23 cellular contexts compared by ENCODE assay signal in genomic region chr5:132019337-132019736, GRCh38. TPM values are rescaled to one million over a fixed set of nuclear protein-coding genes. Genes with fewer than 3 reads are reported as not detected.
A peak's percentile ranks its signal among the peaks of the same experiment; 100 is the strongest.
DNase-seq lines count a peak whose midpoint lies in the region; ATAC-seq, FAIRE-seq and TF ChIP-seq lines count a peak whose summit lies in the region.
"Had no signal": no experiment of that assay in that cellular context is flagged by ENCODE, and none has a peak within 500 bp of the region (broad histone marks: within the 10 kb centered on the region; RNA-seq: fewer than 3 reads in every experiment).

No MANE protein-coding gene starts in this region.

- H3K4me1 ChIP-seq in OCI-LY3 (ENCODE audit: low read length) (peaks cover 33% of the 10 kb centered on the region), esophagus muscularis mucosa (no peaks in the 10 kb centered on the region)
- H3K4me1 ChIP-seq: left ventricle myocardium inferior, tibial artery had no signal

- peak overlapping the region; percentile 48 for H3K4me2 ChIP-seq in OCI-LY3 (ENCODE audit: low read length)

- no peak for FAIRE-seq in GM12892 (lab: Jason Lieb, UNC)
- FAIRE-seq: A204.1, K562 had no signal

- intact Hi-C loops in activated CD4-positive, alpha-beta T cell treated with anti-CD3 and anti-CD28 coated beads, Interleukin-2, amount 10 ng/mL, durations not matched to agents 24 days and 14 days (cut with micrococcal nuclease), result loop anchor here (1.0 kb wide), 1 partner anchor 11 kb away; no protein-coding TSS in a partner anchor
- intact Hi-C loops in esophagus muscularis mucosa (cut with DNase I), result no loop called here

- H3K36me3 ChIP-seq in OCI-LY3 (replicated peaks; ENCODE audit: low read depth, low read length), result no peaks in the 10 kb centered on the region
- H3K36me3 ChIP-seq in esophagus muscularis mucosa, result no peaks in the 10 kb centered on the region
- H3K36me3 ChIP-seq: left ventricle myocardium inferior, tibial artery had no signal

- peaks cover 81% of the 10 kb centered on the region for H3K27me3 ChIP-seq in OCI-LY3 (ENCODE audit: low read depth, low read length)
- peaks cover 0 to 19% (median 5%) of the 10 kb centered on the region in 4 donors for H3K27me3 ChIP-seq in esophagus muscularis mucosa

- no peak overlapping the region for H2AFZ ChIP-seq in OCI-LY3 (ENCODE audit: low read depth, low read length)

- ATAC-seq in GM18867 (IDR thresholded peaks at IDR 0.05; ENCODE audit: unreplicated experiment), result peak; percentile 39
- ATAC-seq: Right ventricle myocardium inferior had no signal

- no peak overlapping the region for H3K9ac ChIP-seq in OCI-LY3 (ENCODE audit: low read length)

- peak overlapping the region; percentile 51 for H3K4me3 Mint-ChIP-seq in activated CD4-positive, alpha-beta T cell treated with anti-CD3 and anti-CD28 coated beads, Interleukin-2, amount 10 ng/mL, durations not matched to agents 24 days and 14 days
- H3K4me3 Mint-ChIP-seq: CD14-positive monocyte had no signal

- peaks cover 47% of the 10 kb centered on the region for H3K27me3 Mint-ChIP-seq in activated CD4-positive, alpha-beta T cell treated with anti-CD3 and anti-CD28 coated beads, Interleukin-2, amount 10 ng/mL, durations not matched to agents 24 days and 14 days

- no peak for TF ChIP-seq CTCF in OCI-LY3 (IDR thresholded peaks at IDR 0.05; ENCODE audit: low read depth, low read length)
- no peak for TF ChIP-seq CTCF in esophagus muscularis mucosa (IDR thresholded peaks at IDR 0.05)

- peak overlapping the region; percentile 50 for H3K27ac Mint-ChIP-seq in activated CD4-positive, alpha-beta T cell treated with anti-CD3 and anti-CD28 coated beads, Interleukin-2, amount 10 ng/mL, durations not matched to agents 24 days and 14 days
- H3K27ac Mint-ChIP-seq: CD14-positive monocyte had no signal

- no peaks in the 10 kb centered on the region for H3K79me2 ChIP-seq in OCI-LY3 (ENCODE audit: low read length)

- H3K4me3 ChIP-seq in OCI-LY3 (ENCODE audit: low read length), result no peak overlapping the region
- no peak overlapping the region for H3K4me3 ChIP-seq in esophagus muscularis mucosa
- H3K4me3 ChIP-seq: K562, left ventricle myocardium inferior, tibial artery had no signal

- peak; percentile 69 for DNase-seq in activated CD4-positive, alpha-beta T cell treated with anti-CD3 and anti-CD28 coated beads, Interleukin-2, amount 10 ng/mL, durations not matched to agents 24 days and 14 days
- no peak for DNase-seq in activated CD4-positive, alpha-beta T cell treated with anti-CD3 and anti-CD28 coated beads for 4 hours
- DNase-seq in esophagus muscularis mucosa (ENCODE audit: extremely low spot score) (peak; percentile 45), Ammon's horn (ENCODE audit: low spot score) (no peak), hypothalamus (lab: John Stamatoyannopoulos, UW) (no peak), GM12892 (ENCODE audit: insufficient read length) (no peak)
- DNase-seq: activated CD4-positive, CD25-positive, alpha-beta regulatory T cell treated with anti-CD3 and anti-CD28 coated beads, Interleukin-2, amount 50 U/mL, for 72 hours; cerebellar nuclear complex; DND-41; foreskin fibroblast; left ventricle myocardium inferior; NCI-H1092; NCI-H2171 treated with DMSO at 0.1 percent for 48 hours; NK-92 treated with Interleukin-12 subunit alpha and Interleukin-12 subunit beta, amount 100 ng/mL, for 24 hours; T-helper 9 cell; tibial artery had no signal

- H3K9me3 Mint-ChIP-seq in activated CD4-positive, alpha-beta T cell treated with anti-CD3 and anti-CD28 coated beads, Interleukin-2, amount 10 ng/mL, durations not matched to agents 24 days and 14 days, result no peaks in the 10 kb centered on the region

- TF ChIP-seq EP300 in esophagus muscularis mucosa (IDR thresholded peaks at IDR 0.05), result no peak

- TF ChIP-seq POLR2A in esophagus muscularis mucosa (IDR thresholded peaks at IDR 0.05; ENCODE audit: low read depth), result no peak
- no peak for TF ChIP-seq POLR2A in GM12892 (IDR thresholded peaks at IDR 0.05; ENCODE audit: low read depth, low read length)

- peaks cover 12% of the 10 kb centered on the region for H4K20me1 ChIP-seq in OCI-LY3 (ENCODE audit: insufficient read depth, low read length)

- H3K4me1 Mint-ChIP-seq in activated CD4-positive, alpha-beta T cell treated with anti-CD3 and anti-CD28 coated beads, Interleukin-2, amount 10 ng/mL, durations not matched to agents 24 days and 14 days, result peaks cover 45% of the 10 kb centered on the region

- H3K27ac ChIP-seq in OCI-LY3 (ENCODE audit: low read length) (no peak overlapping the region), esophagus muscularis mucosa (replicated peaks in 1 of 4) (no peak overlapping the region)
- H3K27ac ChIP-seq: left ventricle myocardium inferior, tibial artery had no signal

- peaks cover 3% of the 10 kb centered on the region for H3K36me3 Mint-ChIP-seq in activated CD4-positive, alpha-beta T cell treated with anti-CD3 and anti-CD28 coated beads, Interleukin-2, amount 10 ng/mL, durations not matched to agents 24 days and 14 days (ENCODE audit: low read depth)
- H3K36me3 Mint-ChIP-seq: CD14-positive monocyte had no signal

- H3K9me3 ChIP-seq in OCI-LY3 (ENCODE audit: insufficient read depth, low read length), result no peaks in the 10 kb centered on the region
- no peaks in the 10 kb centered on the region for H3K9me3 ChIP-seq in esophagus muscularis mucosa
- H3K9me3 ChIP-seq: left ventricle myocardium inferior, tibial artery had no signal

RNA-seq across cellular contexts. Expression of gene ACSL6, which starts 7.9 kb away (rescaled TPM):
- 36.9 and 39.6 TPM in 2 replicates for total RNA-seq in activated CD4-positive, alpha-beta T cell treated with anti-CD3 and anti-CD28 coated beads, Interleukin-2, amount 10 ng/mL, durations not matched to agents 24 days and 14 days
- 1 to 10 TPM; 1.6 to 2.6 (median 1.9) TPM for total RNA-seq in esophagus muscularis mucosa
- polyA plus RNA-seq in GM12892 (2012; ENCODE audit: missing spikeins), result not detected
- total RNA-seq: osteoblast had no signal

RNA-seq across cellular contexts. Expression of gene IL3, which starts 41.1 kb away (rescaled TPM):
- total RNA-seq in activated CD4-positive, alpha-beta T cell treated with anti-CD3 and anti-CD28 coated beads, Interleukin-2, amount 10 ng/mL, durations not matched to agents 24 days and 14 days, result 67.7 and 71.3 TPM in 2 replicates
- total RNA-seq in esophagus muscularis mucosa, result not detected
- not detected for polyA plus RNA-seq in GM12892 (2012; ENCODE audit: missing spikeins)
- total RNA-seq: K562, left ventricle myocardium inferior, osteoblast, Right ventricle myocardium inferior had no signal
- polyA plus RNA-seq: CD14-positive monocyte, K562 had no signal

RNA-seq across cellular contexts. Expression of gene CSF2, which starts 54.3 kb away (rescaled TPM):
- 1,084 and 1,122 TPM in 2 replicates for total RNA-seq in activated CD4-positive, alpha-beta T cell treated with anti-CD3 and anti-CD28 coated beads, Interleukin-2, amount 10 ng/mL, durations not matched to agents 24 days and 14 days
- total RNA-seq in esophagus muscularis mucosa, result not detected
- not detected for polyA plus RNA-seq in GM12892 (2012; ENCODE audit: missing spikeins)
- total RNA-seq: left ventricle myocardium inferior, osteoblast, Right ventricle myocardium inferior had no signal
- polyA plus RNA-seq: CD14-positive monocyte, K562 had no signal

Comparison
In these comparisons a context has a peak if more than half of its experiments do, and no peak if none do; other contexts are left out.
1. DNase-seq: peak in activated CD4-positive, alpha-beta T cell treated with anti-CD3 and anti-CD28 coated beads, Interleukin-2, amount 10 ng/mL, durations not matched to agents 24 days and 14 days (single experiment) and esophagus muscularis mucosa (single experiment); none in activated CD4-positive, alpha-beta T cell treated with anti-CD3 and anti-CD28 coated beads for 4 hours (0 of 2), Ammon's horn (single experiment), hypothalamus (0 of 51) and GM12892 (single experiment).
2. RNA of gene ACSL6, which starts 7.9 kb away (total RNA-seq): 36.9 to 39.6 TPM in activated CD4-positive, alpha-beta T cell treated with anti-CD3 and anti-CD28 coated beads, Interleukin-2, amount 10 ng/mL, durations not matched to agents 24 days and 14 days; 1.6 to 2.6 TPM in esophagus muscularis mucosa; every median in the first group is over 10 times any median in the second.
3. RNA of gene IL3, which starts 41.1 kb away (total RNA-seq): 67.7 to 71.3 TPM in activated CD4-positive, alpha-beta T cell treated with anti-CD3 and anti-CD28 coated beads, Interleukin-2, amount 10 ng/mL, durations not matched to agents 24 days and 14 days; not detected in esophagus muscularis mucosa; every median in the first group is over 10 times any median in the second.
4. RNA of gene CSF2, which starts 54.3 kb away (total RNA-seq): 1,084 to 1,122 TPM in activated CD4-positive, alpha-beta T cell treated with anti-CD3 and anti-CD28 coated beads, Interleukin-2, amount 10 ng/mL, durations not matched to agents 24 days and 14 days; not detected in esophagus muscularis mucosa; every median in the first group is over 1,000 times any median in the second.